ENCODE assay signal across 27 cellular contexts in the genomic region with DNA sequence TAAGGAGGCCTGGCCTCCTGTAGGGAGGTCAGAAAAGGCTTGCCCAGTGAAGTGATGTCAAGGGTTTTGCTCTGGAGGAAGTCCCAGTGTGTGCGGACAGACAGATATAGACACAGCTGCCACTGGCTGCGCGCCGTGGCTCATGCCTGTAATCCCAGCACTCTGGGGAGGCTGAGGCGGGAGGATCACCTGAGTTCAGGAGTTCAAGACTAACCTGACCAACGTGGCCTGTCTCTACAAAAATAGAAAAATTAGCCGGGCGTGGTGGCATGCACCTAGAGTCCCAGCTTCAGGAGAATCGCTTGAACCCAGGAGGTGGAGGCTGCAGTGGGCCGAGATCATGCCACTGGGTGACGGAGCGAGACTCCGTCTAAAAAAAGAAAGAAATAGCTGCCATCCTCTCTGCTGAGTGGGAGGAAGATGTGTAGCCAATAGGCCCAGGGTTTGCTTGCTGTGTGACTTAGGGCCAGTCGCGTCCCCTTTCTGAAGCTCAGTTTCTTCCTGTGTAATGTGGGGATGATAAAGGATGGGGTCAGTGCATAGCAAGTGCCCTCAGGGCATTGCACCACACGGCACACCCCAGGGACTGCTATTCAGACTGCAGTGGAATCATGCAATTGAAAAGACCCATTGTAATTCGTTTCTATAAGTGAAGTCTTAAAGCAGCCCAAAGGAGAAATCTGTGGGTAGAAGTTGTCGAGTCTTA. TPM values are rescaled to one million over a fixed set of nuclear protein-coding genes. Genes with fewer than 3 reads are reported as not detected.
DNase-seq lines count a peak whose midpoint lies in the region; ATAC-seq and TF ChIP-seq lines count a peak whose summit lies in the region.
"Had no signal": no experiment of that assay in that cellular context is flagged by ENCODE, and none has a peak within 500 bp of the region (broad histone marks: within the 10 kb centered on the region; RNA-seq: fewer than 3 reads in every experiment).

No MANE protein-coding gene starts in this region.

- H3K27me3 Mint-ChIP-seq in H9 (ENCODE audit: low read depth) (no peaks in the 10 kb centered on the region; the same call in 1 of the 2 replicates), T-helper 17 cell (peaks cover 37% of the 10 kb centered on the region)
- no peaks in the 10 kb centered on the region for H3K27me3 Mint-ChIP-seq in stimulated activated naive B cell treated with anti-CD40 and anti-IgM and Interleukin-4, amounts not matched to agents 10 μg/mL and 1 μg/mL and 100 μg/mL, for 72 hours
- H3K27me3 Mint-ChIP-seq: stimulated activated naive CD8-positive, alpha-beta T cell treated with anti-CD3 and anti-CD28 coated beads, Interleukin-15, amount 100 ng/mL, for 72 hours had no signal

- H3K27me3 ChIP-seq in H9 (ENCODE audit: insufficient read depth, low read length) (no peaks in the 10 kb centered on the region), iPS-20b (ENCODE audit: insufficient read depth, low read length) (no peaks in the 10 kb centered on the region)
- H3K27me3 ChIP-seq: adrenal gland, brain microvascular endothelial cell, heart left ventricle, thyroid gland had no signal

- H3K9ac ChIP-seq in H9 (ENCODE audit: extremely low read depth, insufficient read length, low read length) (no peak overlapping the region), iPS-20b (ENCODE audit: low read depth, low read length) (no peak overlapping the region; the same call in 1 of the 2 replicates)
- H3K9ac ChIP-seq: parathyroid adenoma had no signal

- H3K4me3 Mint-ChIP-seq in H9, result peak overlapping the region; percentile 15 to 30; a peak in 2 of 5 replicates
- no peak overlapping the region for H3K4me3 Mint-ChIP-seq in T-helper 17 cell
- peak overlapping the region; percentile 9 to 17 for H3K4me3 Mint-ChIP-seq in stimulated activated naive B cell treated with anti-CD40 and anti-IgM and Interleukin-4, amounts not matched to agents 10 μg/mL and 1 μg/mL and 100 μg/mL, for 72 hours
- H3K4me3 Mint-ChIP-seq: activated T-cell treated with anti-CD3 and anti-CD28 coated beads, Interleukin-2, amount 50 U/mL, for 4 hours; CD4-positive, CD25-positive, alpha-beta regulatory T cell; immature natural killer cell; naive thymus-derived CD8-positive, alpha-beta T cell; stimulated activated naive CD8-positive, alpha-beta T cell treated with anti-CD3 and anti-CD28 coated beads, Interleukin-15, amount 100 ng/mL, for 72 hours had no signal

- no peaks in the 10 kb centered on the region for H3K36me3 ChIP-seq in iPS-20b (ENCODE audit: insufficient read depth, low read depth, low read length)
- H3K36me3 ChIP-seq: adrenal gland, brain microvascular endothelial cell, thyroid gland had no signal

- H2AFZ ChIP-seq in H9 (ENCODE audit: low read length), result no peak overlapping the region

- no CpG with 5 or more reads among the region's 18 CpGs for WGBS in H9 (ENCODE audit: extremely low coverage, insufficient read length, low lambda C conversion rate)

- no peak overlapping the region for H2BK5ac ChIP-seq in H9 (ENCODE audit: insufficient read length, low read length)

- no peaks in the 10 kb centered on the region for H3K9me3 Mint-ChIP-seq in H9
- no peaks in the 10 kb centered on the region for H3K9me3 Mint-ChIP-seq in stimulated activated naive B cell treated with anti-CD40 and anti-IgM and Interleukin-4, amounts not matched to agents 10 μg/mL and 1 μg/mL and 100 μg/mL, for 72 hours
- H3K9me3 Mint-ChIP-seq: activated T-cell treated with anti-CD3 and anti-CD28 coated beads, Interleukin-2, amount 50 U/mL, for 4 hours; CD4-positive, CD25-positive, alpha-beta regulatory T cell; immature natural killer cell; naive thymus-derived CD8-positive, alpha-beta T cell; stimulated activated naive CD8-positive, alpha-beta T cell treated with anti-CD3 and anti-CD28 coated beads, Interleukin-15, amount 100 ng/mL, for 72 hours had no signal

- H4K8ac ChIP-seq in H9 (replicated peaks; ENCODE audit: insufficient read length, low read depth, low read length), result no peak overlapping the region

- H3K4me3 ChIP-seq in iPS-20b (ENCODE audit: low read length), result peak overlapping the region; percentile 40; the same call in 1 of the 2 replicates
- H3K4me3 ChIP-seq: adrenal gland, heart left ventricle, left ventricle myocardium inferior, thyroid gland had no signal

- H2AK5ac ChIP-seq in H9 (ENCODE audit: insufficient read length, low read length), result no peak overlapping the region

- H3K27ac Mint-ChIP-seq in H9, result peak overlapping the region in 2 of 3 experiments; percentile 80 to 91; a peak in 6 of 7 replicates
- H3K27ac Mint-ChIP-seq in T-helper 17 cell, result peak overlapping the region; percentile 45
- peak overlapping the region; percentile 31 for H3K27ac Mint-ChIP-seq in stimulated activated naive B cell treated with anti-CD40 and anti-IgM and Interleukin-4, amounts not matched to agents 10 μg/mL and 1 μg/mL and 100 μg/mL, for 72 hours
- H3K27ac Mint-ChIP-seq: CD4-positive, CD25-positive, alpha-beta regulatory T cell; immature natural killer cell; stimulated activated naive CD8-positive, alpha-beta T cell treated with anti-CD3 and anti-CD28 coated beads, Interleukin-15, amount 100 ng/mL, for 72 hours had no signal

- no peak overlapping the region for H3K14ac ChIP-seq in H9 (ENCODE audit: insufficient read depth, low read length)

- H3K4me2 ChIP-seq in H9 (ENCODE audit: insufficient read depth, insufficient read length, low read length), result peak overlapping the region; percentile 12

- H4K91ac ChIP-seq in H9 (ENCODE audit: insufficient read length, low read depth, low read length), result no peak overlapping the region

- H3K79me2 ChIP-seq in H9 (ENCODE audit: insufficient read depth, low read length), result no peaks in the 10 kb centered on the region
- H3K79me2 ChIP-seq: parathyroid adenoma had no signal

- TF ChIP-seq CTCF in H9 (conservative IDR thresholded peaks at IDR 0.05), result no peak

- no peak overlapping the region for H2BK15ac ChIP-seq in H9 (ENCODE audit: low read depth, low read length)

- H2BK120ac ChIP-seq in H9 (ENCODE audit: low read depth, low read length, poor library complexity, severe bottlenecking), result no peak overlapping the region

- H3K4me1 Mint-ChIP-seq in H9 (peaks cover 34% of the 10 kb centered on the region in 2 experiments), T-helper 17 cell (no peaks in the 10 kb centered on the region)
- H3K4me1 Mint-ChIP-seq in stimulated activated naive B cell treated with anti-CD40 and anti-IgM and Interleukin-4, amounts not matched to agents 10 μg/mL and 1 μg/mL and 100 μg/mL, for 72 hours, result peaks cover 45 to 89% of the 10 kb centered on the region in 2 donors
- H3K4me1 Mint-ChIP-seq: CD4-positive, CD25-positive, alpha-beta regulatory T cell; stimulated activated naive CD8-positive, alpha-beta T cell treated with anti-CD3 and anti-CD28 coated beads, Interleukin-15, amount 100 ng/mL, for 72 hours had no signal

- DNase-seq in H9 (peak; percentile 75), T-helper 17 cell (no peak), glomerular visceral epithelial cell (ENCODE audit: extremely low spot score) (no peak), NCI-H146 treated with DMSO at 0.1 percent for 48 hours (lab: John Stamatoyannopoulos, UW; ENCODE audit: unreplicated experiment) (no peak)
- no peak for DNase-seq in stimulated activated naive B cell treated with anti-CD40 and anti-IgM and Interleukin-4, amounts not matched to agents 10 μg/mL and 1 μg/mL and 100 μg/mL, for 72 hours
- DNase-seq: activated CD4-positive, alpha-beta T cell treated with anti-CD3 and anti-CD28 coated beads for 4 hours; activated naive CD4-positive, alpha-beta T cell; activated T-cell treated with anti-CD3 and anti-CD28 coated beads, Interleukin-2, amount 50 U/mL, for 4 hours; brain microvascular endothelial cell; CD4-positive, CD25-positive, alpha-beta regulatory T cell; effector CD4-positive, alpha-beta T cell; erythroblast; immature natural killer cell; left ventricle myocardium inferior; naive thymus-derived CD8-positive, alpha-beta T cell; NCI-H1092; NCI-H2081; stimulated activated CD4-positive, alpha-beta T cell treated with anti-CD3 and anti-CD28 coated beads, Interleukin-4, amount 100 ng/mL, for 4 hours; stimulated activated naive CD8-positive, alpha-beta T cell treated with anti-CD3 and anti-CD28 coated beads, Interleukin-15, amount 100 ng/mL, for 72 hours had no signal

- no peak for ATAC-seq in T-helper 17 cell
- ATAC-seq in stimulated activated naive B cell treated with anti-CD40 and anti-IgM and Interleukin-4, amounts not matched to agents 10 μg/mL and 1 μg/mL and 100 μg/mL, for 72 hours (replicated peaks), result no peak
- ATAC-seq in GM18498 (IDR thresholded peaks at IDR 0.05; ENCODE audit: unreplicated experiment), result no peak
- no peak for ATAC-seq in HG03457 (IDR thresholded peaks at IDR 0.05; ENCODE audit: unreplicated experiment)
- ATAC-seq: activated T-cell treated with anti-CD3 and anti-CD28 coated beads, Interleukin-2, amount 50 U/mL, for 4 hours; naive thymus-derived CD8-positive, alpha-beta T cell; stimulated activated naive CD8-positive, alpha-beta T cell treated with anti-CD3 and anti-CD28 coated beads, Interleukin-15, amount 100 ng/mL, for 72 hours had no signal

- H2BK12ac ChIP-seq in H9 (ENCODE audit: insufficient read length, low read depth, low read length), result no peak overlapping the region

- no peak overlapping the region for H3K23ac ChIP-seq in H9 (ENCODE audit: insufficient read length, low read depth, low read length)

- H3K4ac ChIP-seq in H9 (ENCODE audit: low read depth, low read length), result no peak overlapping the region

- H3K36me3 Mint-ChIP-seq in H9 (ENCODE audit: insufficient read depth in 1 of 3, low read depth in 3 of 3) (no peaks in the 10 kb centered on the region; a peak in 1 of 7 replicates), T-helper 17 cell (ENCODE audit: low read depth) (no peaks in the 10 kb centered on the region)
- no peaks in the 10 kb centered on the region for H3K36me3 Mint-ChIP-seq in stimulated activated naive B cell treated with anti-CD40 and anti-IgM and Interleukin-4, amounts not matched to agents 10 μg/mL and 1 μg/mL and 100 μg/mL, for 72 hours
- H3K36me3 Mint-ChIP-seq: CD4-positive, CD25-positive, alpha-beta regulatory T cell; immature natural killer cell; naive thymus-derived CD8-positive, alpha-beta T cell had no signal

- H3K18ac ChIP-seq in H9 (ENCODE audit: insufficient read length, low read depth, low read length), result no peak overlapping the region

- H4K5ac ChIP-seq in H9 (ENCODE audit: insufficient read length, low read depth, low read length), result no peak overlapping the region

- H4K20me1 ChIP-seq in H9 (ENCODE audit: control insufficient read depth, insufficient read depth, insufficient read length), result no peaks in the 10 kb centered on the region

- H3K4me1 ChIP-seq in H9 (ENCODE audit: insufficient read depth, low read length), result peaks cover 2% of the 10 kb centered on the region; the same call in 1 of the 2 replicates
- peaks cover 7% of the 10 kb centered on the region; the same call in 1 of the 2 replicates for H3K4me1 ChIP-seq in iPS-20b (ENCODE audit: insufficient read depth, low read length)

- H2BK20ac ChIP-seq in H9 (ENCODE audit: low read depth, low read length, poor library complexity, severe bottlenecking), result no peak overlapping the region

- H3K56ac ChIP-seq in H9 (ENCODE audit: insufficient read length, low read depth, low read length), result no peak overlapping the region

- no peaks in the 10 kb centered on the region for H3K9me3 ChIP-seq in H9 (ENCODE audit: control insufficient read depth, low read depth, low read length)
- no peaks in the 10 kb centered on the region for H3K9me3 ChIP-seq in T-helper 17 cell (ENCODE audit: control insufficient read depth, low read length, poor library complexity, severe bottlenecking)
- H3K9me3 ChIP-seq in iPS-20b (ENCODE audit: insufficient read depth, low read depth, low read length), result no peaks in the 10 kb centered on the region
- H3K9me3 ChIP-seq: adrenal gland, heart left ventricle, left ventricle myocardium inferior, thyroid gland had no signal

- H3K23me2 ChIP-seq in H9 (ENCODE audit: insufficient read length, low read depth, low read length, poor library complexity, severe bottlenecking), result no peaks in the 10 kb centered on the region

- H3K27ac ChIP-seq in H9 (ENCODE audit: insufficient read length, low read depth, low read length) (no peak overlapping the region), iPS-20b (ENCODE audit: low read length) (no peak overlapping the region)
- H3K27ac ChIP-seq: brain microvascular endothelial cell had no signal

- no peak overlapping the region for H3T11ph ChIP-seq in H9 (ENCODE audit: low read length)

- no peaks in the 10 kb centered on the region for H3K79me1 ChIP-seq in H9 (ENCODE audit: insufficient read depth, low read depth, low read length, poor library complexity, severe bottlenecking)

RNA-seq across cellular contexts. Expression of a gene that starts 18.7 kb away (rescaled TPM):
- total RNA-seq in H9 (2021) (181 TPM in 2 replicates), T-helper 17 cell (10 to 100 TPM; 21.8 to 31.0 TPM)

RNA-seq across cellular contexts. Expression of a gene that starts 27.8 kb away (rescaled TPM):
- total RNA-seq in H9 (2021), result 3.0 and 3.1 TPM in 2 replicates
- not detected for total RNA-seq in T-helper 17 cell
- total RNA-seq: CD4-positive, CD25-positive, alpha-beta regulatory T cell; fibroblast of villous mesenchyme had no signal

RNA-seq across cellular contexts. Expression of a gene that starts 42.0 kb away (rescaled TPM):
- total RNA-seq in H9 (2021) (51.5 and 53.5 TPM in 2 replicates), T-helper 17 cell (10 to 100 TPM; 15.2 to 16.2 TPM)

RNA-seq across cellular contexts. Expression of a gene that starts 57.4 kb away (rescaled TPM):
- total RNA-seq in H9 (2021) (8.3 and 9.5 TPM in 2 replicates), T-helper 17 cell (10 to 100 TPM in 1 of 2 donors, 1 to 10 TPM in 1; 9.1 to 10.8 TPM)

Comparison
In these comparisons a context has a peak if more than half of its experiments do, and no peak if none do; other contexts are left out.
1. H3K27ac Mint-ChIP-seq: peak in every context shown above with its lines; median percentile 86 in H9; 45 in T-helper 17 cell; 31 in stimulated activated naive B cell treated with anti-CD40 and anti-IgM and Interleukin-4, amounts not matched to agents 10 μg/mL and 1 μg/mL and 100 μg/mL, for 72 hours.